Comparison of ENCODE assay signal across 10 cellular contexts in the genomic region with DNA sequence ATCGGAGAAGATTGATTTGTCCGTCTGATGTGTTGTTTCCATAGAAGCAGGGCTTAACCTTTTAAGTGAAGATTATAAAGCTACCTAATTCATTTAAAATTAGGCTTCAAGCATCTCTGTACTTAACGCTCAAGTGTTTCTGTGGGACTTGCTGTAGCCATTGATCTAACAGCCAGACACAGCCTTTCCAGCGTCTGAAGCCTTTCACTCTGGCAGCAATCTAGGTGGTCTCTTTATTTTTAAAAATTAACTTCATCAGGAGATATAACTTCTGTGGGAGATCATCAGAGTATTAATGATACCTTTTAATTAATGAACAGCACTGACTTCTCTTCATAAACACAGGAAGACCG.
DNase-seq lines count a peak whose midpoint lies in the region; ATAC-seq and TF ChIP-seq lines count a peak whose summit lies in the region.
"Had no signal": no experiment of that assay in that cellular context is flagged by ENCODE, and none has a peak within 500 bp of the region (broad histone marks: within the 10 kb centered on the region; RNA-seq: fewer than 3 reads in every experiment).

No MANE protein-coding gene starts in this region.

- H3F3A ChIP-seq in GM23338 (replicated peaks; ENCODE audit: low read depth), result no peaks in the 10 kb centered on the region

- H3K36me3 ChIP-seq in GM23338 (ENCODE audit: insufficient read depth), result no peaks in the 10 kb centered on the region
- no peaks in the 10 kb centered on the region for H3K36me3 ChIP-seq in Panc1 (ENCODE audit: control insufficient read depth, insufficient read depth, low read length)
- H3K36me3 ChIP-seq in skeletal muscle satellite cell (ENCODE audit: insufficient read depth, low read length), result no peaks in the 10 kb centered on the region

- H3K27ac ChIP-seq in GM23338 (ENCODE audit: low read depth) (no peak overlapping the region), Panc1 (ENCODE audit: low read length) (no peak overlapping the region)
- H3K27ac ChIP-seq: skin epidermis had no signal

- intact Hi-C loops in Panc1 (cut with micrococcal nuclease; ENCODE audit: unreplicated experiment), result no loop called here

- H3K9me3 Mint-ChIP-seq in GM23338 (no peaks in the 10 kb centered on the region), endothelial cell (ENCODE audit: unreplicated experiment) (no peaks in the 10 kb centered on the region)
- H3K9me3 Mint-ChIP-seq: activated naive CD4-positive, alpha-beta T cell treated with anti-CD3 and anti-CD28 coated beads, Interleukin-2, amount 50 U/mL, for 72 hours had no signal

- CTCF ChIA-PET in Panc1 (lab: Charles Lee), result interaction anchor here (0.6 to 1.9 kb wide), 2 partner anchors 69 to 1408 kb away, joined by 4 to 8 read pairs; no protein-coding TSS in a partner anchor

- H3K4me1 ChIP-seq in GM23338 (ENCODE audit: insufficient read depth), result peaks cover 13% of the 10 kb centered on the region
- no peaks in the 10 kb centered on the region for H3K4me1 ChIP-seq in Panc1 (ENCODE audit: control insufficient read depth, insufficient read depth, low read length)
- H3K4me1 ChIP-seq in skeletal muscle satellite cell (ENCODE audit: control insufficient read depth, insufficient read depth, low read length), result peaks cover 9% of the 10 kb centered on the region

- in situ Hi-C loops in Panc1 (cut with HindIII; ENCODE audit: low pct_unique_long_range_greater_than_20kb, low sequenced_read_pairs), result no loop called here

- peaks cover 35% of the 10 kb centered on the region for H3K4me1 Mint-ChIP-seq in GM23338
- peaks cover 7% of the 10 kb centered on the region for H3K4me1 Mint-ChIP-seq in endothelial cell (ENCODE audit: unreplicated experiment)

- H3K9me3 ChIP-seq in Panc1 (ENCODE audit: control insufficient read depth, insufficient read depth, low read depth, low read length) (no peaks in the 10 kb centered on the region), skeletal muscle satellite cell (replicated peaks; ENCODE audit: low read length) (no peaks in the 10 kb centered on the region)

- ATAC-seq in GM23338 (no peak), Panc1 (no peak), GM21526 (IDR thresholded peaks at IDR 0.05; ENCODE audit: low FRiP score, unreplicated experiment) (no peak)
- ATAC-seq in activated CD4-positive, CD25-positive, alpha-beta regulatory T cell treated with anti-CD3 and anti-CD28 coated beads, Interleukin-2, amount 50 U/mL, for 24 hours, result no peak

- no peak for TF ChIP-seq CTCF in GM23338 (conservative IDR thresholded peaks at IDR 0.05; ENCODE audit: low read depth in 2 of 2)
- TF ChIP-seq CTCF in Panc1 (IDR thresholded peaks at IDR 0.05), result peak; percentile 66
- TF ChIP-seq CTCF in endothelial cell (IDR thresholded peaks at IDR 0.05; ENCODE audit: unreplicated experiment), result no peak

- POLR2A ChIA-PET in Panc1 (lab: Charles Lee), result no interaction called here

- H4K20me1 ChIP-seq in GM23338 (replicated peaks; ENCODE audit: insufficient read depth), result no peaks in the 10 kb centered on the region

- H3K27ac Mint-ChIP-seq in GM23338 (no peak overlapping the region), endothelial cell (ENCODE audit: unreplicated experiment) (peak overlapping the region; percentile 42)
- H3K27ac Mint-ChIP-seq: activated naive CD4-positive, alpha-beta T cell treated with anti-CD3 and anti-CD28 coated beads, Interleukin-2, amount 50 U/mL, for 72 hours had no signal

- 0 out of 2 replicates have a peak overlapping the region, but pooled peaks have one; percentile 38 for H2AFZ ChIP-seq in GM23338

- H3K4me3 Mint-ChIP-seq in GM23338 (peak overlapping the region; percentile 49; the same call in 2 of the 3 replicates), endothelial cell (ENCODE audit: unreplicated experiment) (peak overlapping the region; percentile 59)

- DNase-seq in GM23338 (ENCODE audit: low spot score) (no peak), Panc1 (ENCODE audit: low read depth, low spot score) (peak; percentile 8), endothelial cell (ENCODE audit: low spot score) (no peak), superior temporal gyrus (ENCODE audit: extremely low spot score) (no peak)
- DNase-seq in stimulated activated CD4-positive, alpha-beta T cell treated with anti-CD3 and anti-CD28 coated beads, Interleukin-2, amount 100 ng/mL, for 24 hours, result no peak

- no peaks in the 10 kb centered on the region for H3K9me2 ChIP-seq in GM23338 (ENCODE audit: insufficient read depth)

- BruUV-seq in Panc1 (replicated peaks; lab: Mats Ljungman, UMichigan), result no TSS peak

- H3K27me3 Mint-ChIP-seq in GM23338 (ENCODE audit: insufficient read depth, low read depth, poor library complexity), result peaks cover 20% of the 10 kb centered on the region
- peaks cover 9% of the 10 kb centered on the region for H3K27me3 Mint-ChIP-seq in endothelial cell (ENCODE audit: unreplicated experiment)

- no peaks in the 10 kb centered on the region for H3K36me3 Mint-ChIP-seq in GM23338 (ENCODE audit: low read depth)
- H3K36me3 Mint-ChIP-seq in endothelial cell (ENCODE audit: low read depth, unreplicated experiment), result peaks cover 7% of the 10 kb centered on the region
- H3K36me3 Mint-ChIP-seq: activated naive CD4-positive, alpha-beta T cell treated with anti-CD3 and anti-CD28 coated beads, Interleukin-2, amount 50 U/mL, for 72 hours had no signal

- H3K4me3 ChIP-seq in GM23338, result peak overlapping the region; percentile 79; the same call in 1 of the 2 replicates
- peak overlapping the region in 1 of 2 experiments; percentile 16; a peak in 1 of 4 replicates for H3K4me3 ChIP-seq in Panc1 (ENCODE audit: low read depth in 2 of 2, low read length in 2 of 2)
- no peak overlapping the region for H3K4me3 ChIP-seq in skeletal muscle satellite cell (ENCODE audit: low read length)

- H3K4me2 ChIP-seq in GM23338 (peak overlapping the region; percentile 99), skeletal muscle satellite cell (ENCODE audit: low read length) (peak overlapping the region; percentile 82)

- no peak overlapping the region for H3K9ac ChIP-seq in skeletal muscle satellite cell (ENCODE audit: low read depth, low read length)

- H3K79me2 ChIP-seq in GM23338 (replicated peaks; ENCODE audit: insufficient read depth), result no peaks in the 10 kb centered on the region

- peaks cover 33% of the 10 kb centered on the region for H3K27me3 ChIP-seq in GM23338 (ENCODE audit: insufficient read depth)
- H3K27me3 ChIP-seq in Panc1 (ENCODE audit: control insufficient read depth, insufficient read depth, low read length), result no peaks in the 10 kb centered on the region
- peaks cover 44% of the 10 kb centered on the region for H3K27me3 ChIP-seq in skeletal muscle satellite cell (ENCODE audit: control insufficient read depth, insufficient read depth, low read length)

TF ChIP-seq in GM23338, 12 proteins besides CTCF, POLR2A, EP300 and RAD21 (continues in another document):
- TF ChIP-seq NANOG (IDR thresholded peaks at IDR 0.05; ENCODE audit: borderline replicate concordance) (no peak), STAT1 (IDR thresholded peaks at IDR 0.05; ENCODE audit: unreplicated experiment) (no peak)
